Comparison of ENCODE assay signal across 1 cellular context in genomic region chr9:33430942-33431341, GRCh38.
TF ChIP-seq lines count a peak whose summit lies in the region.

No MANE protein-coding gene starts in this region.

TF ChIP-seq in IMR-90, 13 proteins besides CTCF, POLR2A, EP300 and RAD21:
- no peak for TF ChIP-seq MAFK (IDR thresholded peaks at IDR 0.05; ENCODE audit: low read depth, low read length)
- TF ChIP-seq NFE2L2 (IDR thresholded peaks at IDR 0.05; ENCODE audit: low read depth, low read length), result peak; percentile 13; the same call in 1 of the 2 replicates
